Comparison of ENCODE assay signal across 28 cellular contexts in the genomic region with DNA sequence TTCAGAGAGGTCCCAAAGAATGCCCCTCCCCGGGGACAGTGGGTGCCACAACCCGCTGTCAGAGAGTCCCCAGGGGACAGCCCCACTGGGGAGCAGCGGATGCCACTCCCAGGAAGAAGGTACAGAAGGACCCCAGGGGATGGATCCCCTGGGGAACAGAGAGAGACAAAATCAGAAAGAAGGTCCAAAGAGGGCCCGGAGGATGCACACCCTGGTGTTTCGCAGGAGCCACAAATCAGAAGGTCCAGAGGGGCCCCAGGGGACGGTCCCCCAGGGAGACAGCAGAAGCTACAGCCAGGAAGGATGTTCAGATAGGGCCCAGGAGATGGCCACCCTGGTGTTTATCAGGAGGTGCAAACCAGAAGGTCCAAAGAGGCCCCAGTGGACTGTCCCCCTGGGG. TPM values are rescaled to one million over a fixed set of nuclear protein-coding genes. Genes with fewer than 3 reads are reported as not detected.
DNase-seq lines count a peak whose midpoint lies in the region; ATAC-seq lines count a peak whose summit lies in the region.
"Had no signal": no experiment of that assay in that cellular context is flagged by ENCODE, and none has a peak within 500 bp of the region (broad histone marks: within the 10 kb centered on the region; RNA-seq: fewer than 3 reads in every experiment).

No MANE protein-coding gene starts in this region.

- intact Hi-C loops in left cardiac atrium (cut with DNase I): no loop called here

- ATAC-seq in GM18511 (IDR thresholded peaks at IDR 0.05; ENCODE audit: unreplicated experiment) (peak; percentile 62), GM21619 (IDR thresholded peaks at IDR 0.05; ENCODE audit: unreplicated experiment) (peak; percentile 64), HG02642 (IDR thresholded peaks at IDR 0.05; ENCODE audit: poor library complexity, unreplicated experiment) (peak; percentile 58), HG03558 (IDR thresholded peaks at IDR 0.05; ENCODE audit: extremely low read depth, unreplicated experiment) (peak; percentile 31), left cardiac atrium (no peak), HG03097 (IDR thresholded peaks at IDR 0.05; ENCODE audit: low FRiP score, unreplicated experiment) (no peak)
- ATAC-seq: Panc1, T-cell had no signal

- no peak for DNase-seq in activated CD4-positive, alpha-beta T cell treated with anti-CD3 and anti-CD28 coated beads for 1 hour
- DNase-seq in left cardiac atrium: no peak
- no peak for DNase-seq in stimulated activated CD4-positive, alpha-beta T cell treated with anti-CD3 and anti-CD28 coated beads, Interleukin-15, amount 100 ng/mL, for 24 hours
- DNase-seq: 8988T; ACHN; CD4-positive, CD25-positive, alpha-beta regulatory T cell; DMS153; HCEC 1CT; KBM-7; MG63; NCI-H1048; NCI-H1417; NCI-H1694; NCI-H2029 treated with DMSO at 0.1 percent for 48 hours; NCI-H446 treated with DMSO at 0.1 percent for 48 hours; NCI-H526; SHP77; T-cell had no signal

RNA-seq across cellular contexts. Expression of a gene that starts 1.4 kb away (rescaled TPM):
- total RNA-seq in left cardiac atrium: not detected
- total RNA-seq: CD4-positive, CD25-positive, alpha-beta regulatory T cell; OCI-LY7; SK-MEL-5; T-cell; T-helper 2 cell treated with Interferon-gamma antibody and Interleukin-4, amounts not matched to agents 100 ng/mL and 5 ng/mL, for 36 hours had no signal

RNA-seq across cellular contexts. Expression of a gene that starts 12.5 kb away (rescaled TPM):
- total RNA-seq in left cardiac atrium: under 1 TPM; 0.41 to 0.47 TPM
- total RNA-seq: H1 had no signal

Comparison
In these comparisons a context has a peak if more than half of its experiments do, and no peak if none do; other contexts are left out.
1. ATAC-seq: peak in GM18511 (single experiment), GM21619 (single experiment), HG02642 (single experiment) and HG03558 (single experiment); none in left cardiac atrium (0 of 2) and HG03097 (single experiment).